In the genomic region with DNA sequence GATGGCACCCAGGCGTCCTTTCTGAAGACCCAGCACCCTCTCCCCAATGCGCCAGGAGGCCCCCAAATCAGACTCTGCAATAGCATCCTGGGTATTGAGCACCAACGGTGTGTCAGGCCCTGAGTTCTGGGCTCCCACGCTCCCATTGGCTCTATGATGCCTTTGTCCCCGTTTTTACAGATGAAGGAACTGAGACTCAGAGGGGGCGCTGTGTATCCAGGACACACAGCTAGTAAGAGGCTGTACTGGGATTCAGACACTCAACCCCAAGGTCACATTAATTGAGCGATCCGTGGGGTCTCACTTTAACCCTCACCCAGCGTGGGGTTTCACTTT, we compare ENCODE assay signal across 8 cellular contexts. TPM values are rescaled to one million over a fixed set of nuclear protein-coding genes. Genes with fewer than 3 reads are reported as not detected.
A peak's percentile ranks its signal among the peaks of the same experiment; 100 is the strongest.
DNase-seq lines count a peak whose midpoint lies in the region; ATAC-seq, FAIRE-seq and TF ChIP-seq lines count a peak whose summit lies in the region.

No MANE protein-coding gene starts in this region.

- 16% methylated on average over 9 of the region's 9 CpGs for WGBS in right cardiac atrium

- no peak for ATAC-seq in right cardiac atrium
- ATAC-seq in upper lobe of right lung: no peak
- no peak for ATAC-seq in sciatic nerve
- no peak for ATAC-seq in HG02938 (IDR thresholded peaks at IDR 0.05; ENCODE audit: unreplicated experiment)

- no peaks in the 10 kb centered on the region for H3K27me3 ChIP-seq in right cardiac atrium (ENCODE audit: control insufficient read depth, insufficient read depth)
- no peaks in the 10 kb centered on the region for H3K27me3 ChIP-seq in right atrium auricular region
- peaks cover 16% of the 10 kb centered on the region for H3K27me3 ChIP-seq in upper lobe of right lung

- TF ChIP-seq CTCF in right atrium auricular region (IDR thresholded peaks at IDR 0.05) (no peak), upper lobe of right lung (IDR thresholded peaks at IDR 0.05) (no peak)

- intact Hi-C loops in right cardiac atrium (cut with DNase I): loop anchor here in 3 of 4 donors (10.0 kb wide), 4 partner anchors 86 to 456 kb away; a partner anchor contains a TSS
- intact Hi-C loops in upper lobe of right lung (cut with DNase I): loop anchor here (10.0 kb wide), 2 partner anchors 376 to 456 kb away; no protein-coding TSS in a partner anchor
- intact Hi-C loops in sciatic nerve (cut with DNase I): no loop called here

- CTCF ChIA-PET in activated CD4-positive, alpha-beta T cell treated with anti-CD3 and anti-CD28 coated beads, Interleukin-2, amount 10 ng/mL, durations not matched to agents 7 days and 5 days (lab: Charles Lee): interaction anchor here (0.6 to 5.6 kb wide), 7 partner anchors 14 to 957 kb away, joined by 3 to 108 read pairs (median 3); a partner anchor contains a TSS

- H3K9me3 Mint-ChIP-seq in activated CD4-positive, alpha-beta T cell treated with anti-CD3 and anti-CD28 coated beads, Interleukin-2, amount 10 ng/mL, durations not matched to agents 7 days and 5 days: no peaks in the 10 kb centered on the region

- H3K4me1 Mint-ChIP-seq in activated CD4-positive, alpha-beta T cell treated with anti-CD3 and anti-CD28 coated beads, Interleukin-2, amount 10 ng/mL, durations not matched to agents 7 days and 5 days: peaks cover 30% of the 10 kb centered on the region

- H3K9me3 ChIP-seq in right cardiac atrium (ENCODE audit: control insufficient read depth, low read length): no peaks in the 10 kb centered on the region
- H3K9me3 ChIP-seq in right atrium auricular region: no peaks in the 10 kb centered on the region
- no peaks in the 10 kb centered on the region for H3K9me3 ChIP-seq in upper lobe of right lung

- POLR2A ChIA-PET in activated CD4-positive, alpha-beta T cell treated with anti-CD3 and anti-CD28 coated beads, Interleukin-2, amount 10 ng/mL, durations not matched to agents 7 days and 5 days (lab: Charles Lee): interaction anchor here (1.2 kb wide), 1 partner anchor 87 kb away, joined by 3 read pairs; no protein-coding TSS in a partner anchor

- no peak overlapping the region for H3K27ac ChIP-seq in right cardiac atrium (ENCODE audit: low read length)
- H3K27ac ChIP-seq in right atrium auricular region: no peak overlapping the region
- no peak overlapping the region for H3K27ac ChIP-seq in upper lobe of right lung

- H3K4me3 Mint-ChIP-seq in activated CD4-positive, alpha-beta T cell treated with anti-CD3 and anti-CD28 coated beads, Interleukin-2, amount 10 ng/mL, durations not matched to agents 7 days and 5 days: peak overlapping the region; percentile 67

- H3K4me3 ChIP-seq in right cardiac atrium (ENCODE audit: low read length) (peak overlapping the region; percentile 22), right atrium auricular region (peak overlapping the region in 1 of 2 donors; percentile 46), iPS-11a (ENCODE audit: low read depth, low read length) (peak overlapping the region; percentile 60), upper lobe of right lung (peak overlapping the region; percentile 44)

- H3K36me3 ChIP-seq in right atrium auricular region (no peaks in the 10 kb centered on the region), upper lobe of right lung (no peaks in the 10 kb centered on the region)

- H3K4me1 ChIP-seq in right cardiac atrium (ENCODE audit: control insufficient read depth, insufficient read depth, low read length) (no peaks in the 10 kb centered on the region), right atrium auricular region (peaks cover 0 to 17% of the 10 kb centered on the region in 2 donors), upper lobe of right lung (peaks cover 10% of the 10 kb centered on the region)

- H3K36me3 Mint-ChIP-seq in activated CD4-positive, alpha-beta T cell treated with anti-CD3 and anti-CD28 coated beads, Interleukin-2, amount 10 ng/mL, durations not matched to agents 7 days and 5 days (ENCODE audit: low read depth): no peaks in the 10 kb centered on the region

- DNase-seq in right cardiac atrium (no peak), right atrium auricular region (ENCODE audit: low spot score) (no peak), upper lobe of right lung (no peak), sciatic nerve (ENCODE audit: low spot score) (no peak), GM19239 (ENCODE audit: insufficient read length, low spot score) (no peak)
- DNase-seq in activated CD4-positive, alpha-beta T cell treated with anti-CD3 and anti-CD28 coated beads, Interleukin-2, amount 10 ng/mL, durations not matched to agents 7 days and 5 days: no peak

- peak overlapping the region; percentile 76 for H3K27ac Mint-ChIP-seq in activated CD4-positive, alpha-beta T cell treated with anti-CD3 and anti-CD28 coated beads, Interleukin-2, amount 10 ng/mL, durations not matched to agents 7 days and 5 days

- no peak for FAIRE-seq in GM19239 (lab: Jason Lieb, UNC)

- H3K27me3 Mint-ChIP-seq in activated CD4-positive, alpha-beta T cell treated with anti-CD3 and anti-CD28 coated beads, Interleukin-2, amount 10 ng/mL, durations not matched to agents 7 days and 5 days: no peaks in the 10 kb centered on the region

RNA-seq across cellular contexts. Expression of a gene that starts 42.5 kb away (rescaled TPM):
- total RNA-seq in right cardiac atrium: not detected
- not detected for polyA plus RNA-seq in right cardiac atrium
- total RNA-seq in right atrium auricular region: not detected
- total RNA-seq in activated CD4-positive, alpha-beta T cell treated with anti-CD3 and anti-CD28 coated beads, Interleukin-2, amount 10 ng/mL, durations not matched to agents 7 days and 5 days: under 1 TPM; 0.67 to 0.87 TPM
- not detected for total RNA-seq in upper lobe of right lung
- not detected for total RNA-seq in sciatic nerve
